1 cellular context compared by ENCODE assay signal in genomic region chr18:8882632-8883408, GRCh38.
TF ChIP-seq lines count a peak whose summit lies in the region.

No MANE protein-coding gene starts in this region.

TF ChIP-seq in K562, 482 proteins besides CTCF, POLR2A, EP300 and RAD21 (continued from another document and continues in another):
- TF ChIP-seq PKNOX1 (IDR thresholded peaks at IDR 0.05): no peak
- TF ChIP-seq ZC3H4 (CRISPR knock-in tag; IDR thresholded peaks at IDR 0.05; ENCODE audit: borderline replicate concordance): no peak
- TF ChIP-seq ZNF3 (CRISPR knock-in tag; IDR thresholded peaks at IDR 0.05): no peak
- TF ChIP-seq HINFP (tag; conservative IDR thresholded peaks at IDR 0.05; ENCODE audit: low read depth): peak; percentile 3; the same call in 1 of the 2 replicates
- TF ChIP-seq ZNF57 (CRISPR knock-in tag; IDR thresholded peaks at IDR 0.05): no peak
- TF ChIP-seq FOXM1 (IDR thresholded peaks at IDR 0.05; ENCODE audit: low read depth): peak; percentile 90
- no peak for TF ChIP-seq FOXM1 (CRISPR knock-in tag; IDR thresholded peaks at IDR 0.05; ENCODE audit: low read depth)
- no peak; the same call in 1 of the 2 replicates for TF ChIP-seq CBX1 (IDR thresholded peaks at IDR 0.05; ENCODE audit: low read depth)
- TF ChIP-seq ZNF639 (CRISPR knock-in tag; conservative IDR thresholded peaks at IDR 0.05 in 1 of 2, IDR thresholded peaks at IDR 0.05 in 1 of 2): no peak
- no peak for TF ChIP-seq RBM22 (IDR thresholded peaks at IDR 0.05; ENCODE audit: low read depth, low read length, poor library complexity, severe bottlenecking)
- TF ChIP-seq FOS (IDR thresholded peaks at IDR 0.05; ENCODE audit: extremely low read depth, insufficient read length): peak; percentile 40
- peak; percentile 4 to 23; a peak in 1 of 4 replicates for TF ChIP-seq NRF1 (conservative IDR thresholded peaks at IDR 0.05 in 1 of 2, IDR thresholded peaks at IDR 0.05 in 1 of 2)
- TF ChIP-seq ZNF23 (CRISPR knock-in tag; IDR thresholded peaks at IDR 0.05): no peak
- no peak for TF ChIP-seq ZKSCAN1 (IDR thresholded peaks at IDR 0.05; ENCODE audit: low read depth, low read length)
- TF ChIP-seq IRF1 (CRISPR knock-in tag; IDR thresholded peaks at IDR 0.05; ENCODE audit: borderline replicate concordance): no peak
- TF ChIP-seq FOXJ2 (tag; IDR thresholded peaks at IDR 0.05): peak; percentile 58; the same call in 1 of the 2 replicates
- TF ChIP-seq ZNF586 (CRISPR knock-in tag; conservative IDR thresholded peaks at IDR 0.05): no peak
- no peak for TF ChIP-seq IFI16 (CRISPR knock-in tag; IDR thresholded peaks at IDR 0.05)
- TF ChIP-seq TGIF2 (CRISPR knock-in tag; IDR thresholded peaks at IDR 0.05): no peak
- TF ChIP-seq ZNF444 (CRISPR knock-in tag; IDR thresholded peaks at IDR 0.05): no peak
- no peak for TF ChIP-seq NR4A1 (CRISPR knock-in tag; IDR thresholded peaks at IDR 0.05)
- 0 out of 2 replicates have a peak, but pooled peaks have one; percentile 44 for TF ChIP-seq NR4A1 (tag; IDR thresholded peaks at IDR 0.05)
- no peak for TF ChIP-seq ARID4B (CRISPR knock-in tag; IDR thresholded peaks at IDR 0.05)
- TF ChIP-seq MXI1 (IDR thresholded peaks at IDR 0.05; ENCODE audit: low read depth, low read length): no peak
- no peak for TF ChIP-seq ZNF174 (CRISPR knock-in tag; IDR thresholded peaks at IDR 0.05)
- TF ChIP-seq ZNF551 (CRISPR knock-in tag; IDR thresholded peaks at IDR 0.05): no peak
- no peak for TF ChIP-seq ZBTB26 (CRISPR knock-in tag; IDR thresholded peaks at IDR 0.05)
- no peak for TF ChIP-seq ZNF77 (CRISPR knock-in tag; IDR thresholded peaks at IDR 0.05)
- no peak for TF ChIP-seq CSDE1 (IDR thresholded peaks at IDR 0.05)
- TF ChIP-seq NFE2L1 (tag; IDR thresholded peaks at IDR 0.05; ENCODE audit: borderline replicate concordance, low read depth): no peak
- no peak for TF ChIP-seq ETV1 (tag; conservative IDR thresholded peaks at IDR 0.05; ENCODE audit: low read depth)
- TF ChIP-seq RERE (CRISPR knock-in tag; IDR thresholded peaks at IDR 0.05; ENCODE audit: borderline replicate concordance): no peak
- no peak for TF ChIP-seq CHCHD3 (CRISPR knock-in tag; IDR thresholded peaks at IDR 0.05)
- TF ChIP-seq NFIX (CRISPR knock-in tag; IDR thresholded peaks at IDR 0.05; ENCODE audit: low read depth): no peak
- no peak for TF ChIP-seq SMAD1 (IDR thresholded peaks at IDR 0.05; ENCODE audit: low read depth, low read length, partially characterized antibody)
- TF ChIP-seq RNF2 (IDR thresholded peaks at IDR 0.05): no peak
- peak; percentile 41 for TF ChIP-seq ZNF316 (IDR thresholded peaks at IDR 0.05)
- TF ChIP-seq ZNF24 (IDR thresholded peaks at IDR 0.05): no peak
- TF ChIP-seq PATZ1 (CRISPR knock-in tag; IDR thresholded peaks at IDR 0.05; ENCODE audit: borderline replicate concordance): no peak
- TF ChIP-seq ZNF764 (CRISPR knock-in tag; IDR thresholded peaks at IDR 0.05; ENCODE audit: low read depth): no peak
- TF ChIP-seq RB1 (IDR thresholded peaks at IDR 0.05; ENCODE audit: low read depth): no peak
- TF ChIP-seq CC2D1A (IDR thresholded peaks at IDR 0.05): peak; percentile 92
- TF ChIP-seq ZNF263 (CRISPR knock-in tag; IDR thresholded peaks at IDR 0.05; ENCODE audit: borderline replicate concordance): no peak
- no peak for TF ChIP-seq ESRRB (CRISPR knock-in tag; IDR thresholded peaks at IDR 0.05; ENCODE audit: borderline replicate concordance)
- TF ChIP-seq SP2 (IDR thresholded peaks at IDR 0.05; ENCODE audit: extremely low read depth, low read depth, low read length, poor library complexity, severe bottlenecking): no peak
- TF ChIP-seq MEIS2 (IDR thresholded peaks at IDR 0.05; ENCODE audit: partially characterized antibody): no peak
- 0 out of 2 replicates have a peak, but pooled peaks have one; percentile 21 for TF ChIP-seq LARP7 (IDR thresholded peaks at IDR 0.05)
- no peak for TF ChIP-seq ETS1 (conservative IDR thresholded peaks at IDR 0.05; ENCODE audit: control insufficient read depth, low read depth, low read length)
- TF ChIP-seq ZNF41 (CRISPR knock-in tag; conservative IDR thresholded peaks at IDR 0.05): no peak
